In genomic region chr19:38417544-38418506, GRCh38 we compare ENCODE assay signal across 8 cellular contexts. TPM values are rescaled to one million over a fixed set of nuclear protein-coding genes. Genes with fewer than 3 reads are reported as not detected.
DNase-seq lines count a peak whose midpoint lies in the region; TF ChIP-seq lines count a peak whose summit lies in the region.

No MANE protein-coding gene starts in this region.

- no peaks in the 10 kb centered on the region for H3K27me3 ChIP-seq in hepatocyte
- H3K27me3 ChIP-seq in skeletal muscle satellite cell (ENCODE audit: control insufficient read depth, insufficient read depth, low read length): peaks cover 16% of the 10 kb centered on the region

- H3K36me3 ChIP-seq in hepatocyte (replicated peaks; ENCODE audit: insufficient read depth, low read depth) (no peaks in the 10 kb centered on the region), skeletal muscle satellite cell (ENCODE audit: insufficient read depth, low read length) (no peaks in the 10 kb centered on the region)

- H3K4me2 ChIP-seq in hepatocyte (peak overlapping the region; percentile 91), skeletal muscle satellite cell (ENCODE audit: low read length) (peak overlapping the region; percentile 44)

- no peaks in the 10 kb centered on the region for H3K9me2 ChIP-seq in hepatocyte (replicated peaks; ENCODE audit: insufficient read depth)

- H4K20me1 ChIP-seq in hepatocyte (ENCODE audit: insufficient read depth, poor library complexity, severe bottlenecking): no peaks in the 10 kb centered on the region

- H2AFZ ChIP-seq in hepatocyte: peak overlapping the region; percentile 60

- H3K9ac ChIP-seq in skeletal muscle satellite cell (ENCODE audit: low read depth, low read length): no peak overlapping the region

- DNase-seq in NCI-H2081 (lab: John Stamatoyannopoulos, UW) (peak; percentile 10 to 27), NCI-H2081 treated with DMSO at 0.1 percent for 48 hours (lab: John Stamatoyannopoulos, UW) (no peak), NOMO-1 treated with dmso at 0.1 percent for 144 hours (lab: John Stamatoyannopoulos, UW; ENCODE audit: unreplicated experiment) (peak; percentile 86), hepatocyte (ENCODE audit: low spot score) (peak; percentile 78), NCI-H1048 (lab: John Stamatoyannopoulos, UW) (no peak), putamen (ENCODE audit: low spot score) (no peak)
- peak; percentile 34 for DNase-seq in activated effector memory CD4-positive, alpha-beta T cell treated with Interleukin-2 at 50 U/mL for 16 hours

- H3K4me3 ChIP-seq in hepatocyte (no peak overlapping the region), skeletal muscle satellite cell (ENCODE audit: low read length) (no peak overlapping the region)

- H3K27ac ChIP-seq in hepatocyte: no peak overlapping the region

- no peaks in the 10 kb centered on the region for H3K9me3 ChIP-seq in hepatocyte (ENCODE audit: low read depth)
- no peaks in the 10 kb centered on the region for H3K9me3 ChIP-seq in skeletal muscle satellite cell (replicated peaks; ENCODE audit: low read length)

- WGBS in hepatocyte (ENCODE audit: low lambda C conversion rate, missing lambda C conversion rate): 8% methylated on average over 38 of the region's 49 CpGs

- H3K79me2 ChIP-seq in hepatocyte: no peaks in the 10 kb centered on the region

- no peak for TF ChIP-seq CTCF in hepatocyte (IDR thresholded peaks at IDR 0.05; ENCODE audit: poor library complexity)

- H3K4me1 ChIP-seq in hepatocyte (ENCODE audit: insufficient read depth): peaks cover 8% of the 10 kb centered on the region
- H3K4me1 ChIP-seq in skeletal muscle satellite cell (ENCODE audit: control insufficient read depth, insufficient read depth, low read length): no peaks in the 10 kb centered on the region

RNA-seq across cellular contexts. Expression of gene RASGRP4, which starts 8.2 kb away (rescaled TPM):
- 0.07 and 0.36 TPM in 2 replicates for total RNA-seq in hepatocyte
- 0.44 TPM in 1 of 2 replicates, not detected in the other for polyA plus RNA-seq in hepatocyte
- not detected in 2 replicates for total RNA-seq in skeletal muscle satellite cell (2012; rRNA removed)

RNA-seq across cellular contexts. Expression of gene FAM98C, which starts 14.9 kb away (rescaled TPM):
- total RNA-seq in hepatocyte: 9.9 and 17.3 TPM in 2 replicates
- polyA plus RNA-seq in hepatocyte: 20.2 and 27.7 TPM in 2 replicates
- total RNA-seq in skeletal muscle satellite cell (2012; rRNA removed): 8.9 and 9.6 TPM in 2 replicates

RNA-seq across cellular contexts. Expression of gene RYR1, which starts 15.7 kb away (rescaled TPM):
- 0.04 and 0.07 TPM in 2 replicates for total RNA-seq in hepatocyte
- 0.21 and 0.39 TPM in 2 replicates for polyA plus RNA-seq in hepatocyte
- total RNA-seq in skeletal muscle satellite cell (2012; rRNA removed): 0.25 and 4.6 TPM in 2 replicates

RNA-seq across cellular contexts. Expression of gene SPRED3, which starts 29.3 kb away (rescaled TPM):
- total RNA-seq in hepatocyte: 0.68 and 4.0 TPM in 2 replicates
- 2.3 and 3.9 TPM in 2 replicates for polyA plus RNA-seq in hepatocyte
- total RNA-seq in skeletal muscle satellite cell (2012; rRNA removed): 3.1 and 3.5 TPM in 2 replicates

RNA-seq across cellular contexts. Expression of gene GGN, which starts 30.0 kb away (rescaled TPM):
- total RNA-seq in hepatocyte: 0.12 and 0.60 TPM in 2 replicates
- polyA plus RNA-seq in hepatocyte: 1.1 and 1.6 TPM in 2 replicates
- total RNA-seq in skeletal muscle satellite cell (2012; rRNA removed): under 0.01 and 0.25 TPM in 2 replicates

Comparison
In these comparisons a context has a peak if more than half of its experiments do, and no peak if none do; other contexts are left out.
1. DNase-seq: peak in NCI-H2081 (2 of 2), NOMO-1 treated with dmso at 0.1 percent for 144 hours (single experiment), activated effector memory CD4-positive, alpha-beta T cell treated with Interleukin-2 at 50 U/mL for 16 hours (single experiment) and hepatocyte (single experiment); none in NCI-H2081 treated with DMSO at 0.1 percent for 48 hours (single experiment), NCI-H1048 (single experiment) and putamen (single experiment).